ENCODE assay signal across 12 cellular contexts in genomic region chr12:30437044-30437443, GRCh38.
"Had no signal": no experiment of that assay in that cellular context is flagged by ENCODE, and none has a peak within 500 bp of the region (broad histone marks: within the 10 kb centered on the region; RNA-seq: fewer than 3 reads in every experiment).

No MANE protein-coding gene starts in this region.

- DNase-seq: activated CD4-positive, alpha-beta T cell treated with anti-CD3 and anti-CD28 coated beads, Interleukin-2, amount 50 U/mL, for 1 hour; activated CD4-positive, CD25-positive, alpha-beta regulatory T cell; activated naive CD4-positive, alpha-beta T cell treated with anti-CD3 and anti-CD28 coated beads, Interleukin-2, amount 10 ng/mL, durations not matched to agents 7 days and 5 days; activated T-cell treated with anti-CD3 and anti-CD28 coated beads for 4 hours; central memory CD4-positive, alpha-beta T cell; cortex of kidney; effector CD8-positive, alpha-beta T cell; glutamatergic neuron; nephron progenitor cell; stimulated activated CD4-positive, alpha-beta T cell treated with anti-CD3 and anti-CD28 coated beads, Interleukin-4, amount 100 ng/mL, for 4 hours; stimulated activated naive CD8-positive, alpha-beta T cell treated with anti-CD3 and anti-CD28 coated beads, Interleukin-15, amount 100 ng/mL, for 72 hours had no signal

- H3K9me3 ChIP-seq: testis had no signal

- H3K27me3 ChIP-seq: testis had no signal

- H3K4me3 ChIP-seq: testis had no signal
